In the genomic region with DNA sequence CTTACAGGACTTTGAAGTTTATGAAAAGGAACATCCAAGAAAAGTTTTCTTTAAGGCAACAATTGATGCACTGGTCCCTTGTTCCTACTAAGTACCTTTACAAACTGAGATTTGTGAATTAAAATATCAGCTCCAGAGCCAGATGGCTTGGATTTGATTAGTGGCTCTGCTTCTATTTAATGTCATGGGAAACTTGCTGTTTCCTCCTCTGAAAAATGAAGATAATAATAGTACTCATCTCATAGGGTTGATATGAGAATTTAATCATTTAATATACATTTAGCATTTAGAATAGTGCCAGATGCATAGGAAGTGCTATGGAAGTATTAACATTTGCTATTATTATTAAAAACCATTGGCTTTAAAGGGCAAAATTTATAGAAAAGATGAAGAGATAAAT, we compare ENCODE assay signal across 22 cellular contexts. TPM values are rescaled to one million over a fixed set of nuclear protein-coding genes. Genes with fewer than 3 reads are reported as not detected.
DNase-seq lines count a peak whose midpoint lies in the region; ATAC-seq, FAIRE-seq and TF ChIP-seq lines count a peak whose summit lies in the region.
"Had no signal": no experiment of that assay in that cellular context is flagged by ENCODE, and none has a peak within 500 bp of the region (broad histone marks: within the 10 kb centered on the region; RNA-seq: fewer than 3 reads in every experiment).

No MANE protein-coding gene starts in this region.

- intact Hi-C loops in heart right ventricle (cut with DNase I) = loop anchor here in 9 of 10 donors (5.0 to 10.0 kb wide), 11 partner anchors 71 to 319 kb away; no protein-coding TSS in a partner anchor

- peak; percentile 69 for FAIRE-seq in D721Med (lab: Jason Lieb, UNC)
- FAIRE-seq: A204.1, G401.6, GM12891, GM19239 had no signal

- ATAC-seq in SK-N-SH treated with all-trans-retinoic acid at 6 μM for 48 hours (no peak), GM19351 (IDR thresholded peaks at IDR 0.05; ENCODE audit: unreplicated experiment) (no peak), heart right ventricle (no peak)

- no peak for DNase-seq in D721Med (ENCODE audit: insufficient read length, low spot score)
- peak; percentile 42 for DNase-seq in NCI-H69 (lab: John Stamatoyannopoulos, UW)
- DNase-seq in heart right ventricle = no peak
- DNase-seq in activated T-cell treated with anti-CD3 and anti-CD28 coated beads for 4 hours = no peak
- DNase-seq: 8988T; ACHN; BE2C; C1 segment of cervical spinal cord; CD4-positive, alpha-beta memory T cell; CD4-positive, CD25-positive, alpha-beta regulatory T cell; CD8-positive, alpha-beta memory T cell; COR-L47; DMS79 treated with DMSO at 0.1 percent for 48 hours; GF-D8 had no signal

- H3K36me3 ChIP-seq in heart right ventricle = no peaks in the 10 kb centered on the region
- H3K36me3 ChIP-seq: BE2C, BLaER1 had no signal

- no peaks in the 10 kb centered on the region for H3K9me3 ChIP-seq in heart right ventricle
- H3K9me3 ChIP-seq: BE2C, BLaER1 had no signal

- no peak overlapping the region for H3K27ac ChIP-seq in heart right ventricle
- H3K27ac ChIP-seq: BLaER1 had no signal

- peaks cover 3 to 23% (median 17%) of the 10 kb centered on the region in 9 donors for H3K4me1 ChIP-seq in heart right ventricle
- H3K4me1 ChIP-seq: BE2C had no signal

- no peak for TF ChIP-seq CTCF in D721Med (IDR thresholded peaks at IDR 0.05; ENCODE audit: insufficient read depth, missing control alignments)
- no peak for TF ChIP-seq CTCF in heart right ventricle (IDR thresholded peaks at IDR 0.05)

- H3K27me3 ChIP-seq in heart right ventricle = peaks cover 0 to 48% (median 0%) of the 10 kb centered on the region in 7 donors

- H3K4me3 ChIP-seq in heart right ventricle = no peak overlapping the region
- H3K4me3 ChIP-seq: BLaER1 had no signal

TF ChIP-seq in SK-N-SH treated with all-trans-retinoic acid at 6 μM for 48 hours, 23 proteins besides CTCF, POLR2A, EP300 and RAD21:
- TF ChIP-seq TCF4 (CRISPR knock-in tag; IDR thresholded peaks at IDR 0.05; ENCODE audit: borderline replicate concordance) (peak; percentile 81), GLIS3 (CRISPR knock-in tag; IDR thresholded peaks at IDR 0.05) (no peak)
- TF ChIP-seq, protein P1, sequence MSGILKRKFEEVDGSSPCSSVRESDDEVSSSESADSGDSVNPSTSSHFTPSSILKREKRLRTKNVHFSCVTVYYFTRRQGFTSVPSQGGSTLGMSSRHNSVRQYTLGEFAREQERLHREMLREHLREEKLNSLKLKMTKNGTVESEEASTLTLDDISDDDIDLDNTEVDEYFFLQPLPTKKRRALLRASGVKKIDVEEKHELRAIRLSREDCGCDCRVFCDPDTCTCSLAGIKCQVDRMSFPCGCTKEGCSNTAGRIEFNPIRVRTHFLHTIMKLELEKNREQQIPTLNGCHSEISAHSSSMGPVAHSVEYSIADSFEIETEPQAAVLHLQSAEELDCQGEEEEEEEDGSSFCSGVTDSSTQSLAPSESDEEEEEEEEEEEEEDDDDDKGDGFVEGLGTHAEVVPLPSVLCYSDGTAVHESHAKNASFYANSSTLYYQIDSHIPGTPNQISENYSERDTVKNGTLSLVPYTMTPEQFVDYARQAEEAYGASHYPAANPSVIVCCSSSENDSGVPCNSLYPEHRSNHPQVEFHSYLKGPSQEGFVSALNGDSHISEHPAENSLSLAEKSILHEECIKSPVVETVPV (CRISPR knock-in tag; IDR thresholded peaks at IDR 0.05) = peak; percentile 25; the same call in 1 of the 2 replicates
- TF ChIP-seq, protein P2, sequence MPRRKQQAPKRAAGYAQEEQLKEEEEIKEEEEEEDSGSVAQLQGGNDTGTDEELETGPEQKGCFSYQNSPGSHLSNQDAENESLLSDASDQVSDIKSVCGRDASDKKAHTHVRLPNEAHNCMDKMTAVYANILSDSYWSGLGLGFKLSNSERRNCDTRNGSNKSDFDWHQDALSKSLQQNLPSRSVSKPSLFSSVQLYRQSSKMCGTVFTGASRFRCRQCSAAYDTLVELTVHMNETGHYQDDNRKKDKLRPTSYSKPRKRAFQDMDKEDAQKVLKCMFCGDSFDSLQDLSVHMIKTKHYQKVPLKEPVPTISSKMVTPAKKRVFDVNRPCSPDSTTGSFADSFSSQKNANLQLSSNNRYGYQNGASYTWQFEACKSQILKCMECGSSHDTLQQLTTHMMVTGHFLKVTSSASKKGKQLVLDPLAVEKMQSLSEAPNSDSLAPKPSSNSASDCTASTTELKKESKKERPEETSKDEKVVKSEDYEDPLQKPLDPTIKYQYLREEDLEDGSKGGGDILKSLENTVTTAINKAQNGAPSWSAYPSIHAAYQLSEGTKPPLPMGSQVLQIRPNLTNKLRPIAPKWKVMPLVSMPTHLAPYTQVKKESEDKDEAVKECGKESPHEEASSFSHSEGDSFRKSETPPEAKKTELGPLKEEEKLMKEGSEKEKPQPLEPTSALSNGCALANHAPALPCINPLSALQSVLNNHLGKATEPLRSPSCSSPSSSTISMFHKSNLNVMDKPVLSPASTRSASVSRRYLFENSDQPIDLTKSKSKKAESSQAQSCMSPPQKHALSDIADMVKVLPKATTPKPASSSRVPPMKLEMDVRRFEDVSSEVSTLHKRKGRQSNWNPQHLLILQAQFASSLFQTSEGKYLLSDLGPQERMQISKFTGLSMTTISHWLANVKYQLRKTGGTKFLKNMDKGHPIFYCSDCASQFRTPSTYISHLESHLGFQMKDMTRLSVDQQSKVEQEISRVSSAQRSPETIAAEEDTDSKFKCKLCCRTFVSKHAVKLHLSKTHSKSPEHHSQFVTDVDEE (CRISPR knock-in tag; IDR thresholded peaks at IDR 0.05) = peak; percentile 67; the same call in 1 of the 2 replicates

RNA-seq across cellular contexts. Expression of a gene that starts 2.6 kb away (rescaled TPM):
- 10 to 100 TPM in 9 of 10 donors, 1 to 10 TPM in 1; 8.6 to 26.1 (median 13.9) TPM for total RNA-seq in heart right ventricle
- polyA plus RNA-seq in heart right ventricle = 1 to 10 TPM; 2.4 to 4.3 TPM
- total RNA-seq: CD8-positive, alpha-beta memory T cell had no signal
- polyA plus RNA-seq: CD14-positive monocyte; CD8-positive, alpha-beta memory T cell had no signal
